ENCODE assay signal across 9 cellular contexts in the genomic region with DNA sequence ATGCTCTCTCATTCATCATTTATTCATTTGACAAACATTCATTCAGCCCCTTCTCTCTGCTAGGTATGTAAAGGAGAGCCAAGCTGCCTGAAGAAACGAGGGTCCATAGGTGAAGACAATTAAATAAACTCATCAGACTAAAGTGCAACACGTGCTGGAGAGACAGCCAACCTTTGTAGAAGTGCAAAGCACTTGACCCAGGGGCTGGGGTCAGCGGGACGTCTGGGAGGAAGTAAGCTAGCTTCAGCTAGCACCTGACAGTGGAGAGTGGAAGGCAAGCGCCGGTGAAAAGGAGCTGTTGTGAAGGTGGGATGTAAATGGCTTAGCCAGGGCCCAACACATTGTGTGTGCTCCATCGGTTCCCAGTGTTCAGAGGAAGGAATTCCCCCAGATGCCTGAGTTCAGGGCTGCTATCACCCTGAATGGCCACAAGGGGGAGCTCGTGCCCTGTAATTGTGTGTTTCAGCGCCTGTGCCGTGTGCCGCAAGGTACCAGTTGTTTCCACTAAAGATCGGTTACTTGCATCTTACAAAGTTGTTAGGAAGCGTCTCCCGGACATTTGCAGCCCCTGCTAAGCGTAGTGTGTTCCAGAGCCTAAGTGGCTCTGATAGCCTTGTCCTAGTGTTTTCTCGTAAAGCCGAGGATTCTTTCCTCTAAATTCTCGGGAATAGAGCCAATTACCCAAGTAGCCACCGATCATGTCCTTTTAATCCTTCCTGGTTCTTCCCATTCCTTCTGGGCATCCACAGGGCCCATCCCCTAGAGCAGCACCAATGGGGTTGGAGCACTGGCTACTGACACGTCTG. TPM values are rescaled to one million over a fixed set of nuclear protein-coding genes. Genes with fewer than 3 reads are reported as not detected.
DNase-seq lines count a peak whose midpoint lies in the region; ATAC-seq and TF ChIP-seq lines count a peak whose summit lies in the region.
"Had no signal": no experiment of that assay in that cellular context is flagged by ENCODE, and none has a peak within 500 bp of the region (broad histone marks: within the 10 kb centered on the region; RNA-seq: fewer than 3 reads in every experiment).

No MANE protein-coding gene starts in this region.

- no peaks in the 10 kb centered on the region for H3K79me2 ChIP-seq in OCI-LY3 (ENCODE audit: low read length)

- H3K36me3 Mint-ChIP-seq in naive B cell = no peaks in the 10 kb centered on the region
- H3K36me3 Mint-ChIP-seq: activated naive CD4-positive, alpha-beta T cell treated with anti-CD3 and anti-CD28 coated beads, Interleukin-2, amount 50 U/mL, for 24 hours had no signal

- peak overlapping the region; percentile 54 for H3K4me2 ChIP-seq in OCI-LY3 (ENCODE audit: low read length)

- H3K27me3 Mint-ChIP-seq in naive B cell = peaks cover 69 to 89% (median 87%) of the 10 kb centered on the region in 3 donors

- DNase-seq in COLO829 (ENCODE audit: low spot score) (peak; percentile 76), HPDE6-E6E7 (ENCODE audit: extremely low spot score) (peak; percentile 70), naive B cell (peak; percentile 61)
- DNase-seq in activated CD8-positive, alpha-beta memory T cell treated with anti-CD3 and anti-CD28 coated beads, Interleukin-2, amount 50 U/mL, for 48 hours = peak; percentile 85
- DNase-seq in stimulated activated CD8-positive, alpha-beta memory T cell treated with anti-CD3 and anti-CD28 coated beads, Interleukin-7, amount 100 ng/mL, for 1 hour (ENCODE audit: low read depth in 2 of 2) = peak; percentile 37 to 49

- H3K9ac ChIP-seq in OCI-LY3 (ENCODE audit: low read length) = no peak overlapping the region

- H3K4me1 Mint-ChIP-seq in naive B cell = peaks cover 11 to 20% (median 13%) of the 10 kb centered on the region in 3 donors

- H3K27me3 ChIP-seq in OCI-LY3 (ENCODE audit: low read depth, low read length) = peaks cover 39% of the 10 kb centered on the region

- no peaks in the 10 kb centered on the region for H3K9me3 ChIP-seq in OCI-LY3 (ENCODE audit: insufficient read depth, low read length)

- peak overlapping the region in 1 of 6 donors; percentile 67 for H3K27ac Mint-ChIP-seq in naive B cell
- H3K27ac Mint-ChIP-seq: activated naive CD4-positive, alpha-beta T cell treated with anti-CD3 and anti-CD28 coated beads, Interleukin-2, amount 50 U/mL, for 24 hours had no signal

- TF ChIP-seq CTCF in OCI-LY3 (IDR thresholded peaks at IDR 0.05; ENCODE audit: low read depth, low read length) = peak; percentile 83

- no peak overlapping the region for H3K4me3 Mint-ChIP-seq in naive B cell
- H3K4me3 Mint-ChIP-seq: activated naive CD4-positive, alpha-beta T cell treated with anti-CD3 and anti-CD28 coated beads, Interleukin-2, amount 50 U/mL, for 24 hours had no signal

- no peaks in the 10 kb centered on the region for H4K20me1 ChIP-seq in OCI-LY3 (ENCODE audit: insufficient read depth, low read length)

- ATAC-seq in esophagus mucosa = peak; percentile 90
- ATAC-seq in naive B cell (ENCODE audit: low read depth in 2 of 2) = peak; percentile 72 to 89
- no peak for ATAC-seq in HG03460 (IDR thresholded peaks at IDR 0.05; ENCODE audit: unreplicated experiment)

- no peaks in the 10 kb centered on the region for H3K36me3 ChIP-seq in OCI-LY3 (replicated peaks; ENCODE audit: low read depth, low read length)

- peaks cover 0 to 6% (median 0%) of the 10 kb centered on the region in 7 donors for H3K9me3 Mint-ChIP-seq in naive B cell
- H3K9me3 Mint-ChIP-seq: activated naive CD4-positive, alpha-beta T cell treated with anti-CD3 and anti-CD28 coated beads, Interleukin-2, amount 50 U/mL, for 24 hours had no signal

- H3K27ac ChIP-seq in OCI-LY3 (ENCODE audit: low read length) = no peak overlapping the region

- 0 out of 2 replicates have a peak overlapping the region, but pooled peaks have one; percentile 6 for H2AFZ ChIP-seq in OCI-LY3 (ENCODE audit: low read depth, low read length)

- peak overlapping the region; percentile 39 for H3K4me3 ChIP-seq in OCI-LY3 (ENCODE audit: low read length)

- 0 out of 2 replicates have a peak, but pooled peaks cover 4% of the 10 kb centered on the region for H3K4me1 ChIP-seq in OCI-LY3 (ENCODE audit: low read length)

RNA-seq across cellular contexts. Expression of a gene that starts 30.6 kb away (rescaled TPM):
- total RNA-seq in esophagus mucosa = not detected
- not detected for polyA plus RNA-seq in naive B cell (ENCODE audit: low read depth in 6 of 6)
